In genomic region chr3:167380004-167380689, GRCh38 we compare ENCODE assay signal across 8 cellular contexts. TPM values are rescaled to one million over a fixed set of nuclear protein-coding genes. Genes with fewer than 3 reads are reported as not detected.
A peak's percentile ranks its signal among the peaks of the same experiment; 100 is the strongest.
DNase-seq lines count a peak whose midpoint lies in the region; ATAC-seq, FAIRE-seq and TF ChIP-seq lines count a peak whose summit lies in the region.

TSS of gene ZBBX (minus strand) at chr3:167380297. CDS start at chr3:167372901, 7,396 bp downstream.

- H3K4me2 ChIP-seq in GM23248 (ENCODE audit: unreplicated experiment) (peak within 1 kb of the TSS; percentile 93), Karpas-422 (ENCODE audit: low read depth, low read length, poor library complexity, severe bottlenecking) (peak within 1 kb of the TSS; percentile 59)

- H3K4me1 ChIP-seq in GM23248 (ENCODE audit: insufficient read depth) (no peaks in the 10 kb centered on the region), Karpas-422 (ENCODE audit: low read length) (no peaks in the 10 kb centered on the region)

- H3K9ac ChIP-seq in GM23248 (no peak within 1 kb of the TSS), Karpas-422 (ENCODE audit: low read length) (peak within 1 kb of the TSS; percentile 37; the same call in 1 of the 2 replicates)

- WGBS in GM23248 (ENCODE audit: low coverage in 1 of 2, low lambda C conversion rate in 2 of 2, missing lambda C conversion rate in 2 of 2), 2 experiments = 2% methylated on average over 24 to 28 of the region's 28 CpGs

- H3K9me3 Mint-ChIP-seq in activated T-helper 1 cell treated with anti-CD3 and anti-CD28 coated beads, Interleukin-12 subunit alpha, Interleukin-12 subunit beta, Interleukin-2, Interleukin-4 antibody, amounts not matched to agents 30 ng/mL and 10 ng/mL and 1 ng/mL, durations not matched to agents 14 hours and 24 hours and 36 hours = no peaks in the 10 kb centered on the region
- no peaks in the 10 kb centered on the region for H3K9me3 Mint-ChIP-seq in nephron

- ATAC-seq in stimulated activated naive CD8-positive, alpha-beta T cell treated with anti-CD3 and anti-CD28 coated beads, Interleukin-15, Interleukin-2, amounts not matched to agents 100 U/mL and 50 U/mL, for 24 hours = peak; percentile 91

- no peaks in the 10 kb centered on the region for H3F3A ChIP-seq in GM23248 (ENCODE audit: insufficient read depth)

- H3K79me2 ChIP-seq in GM23248 (ENCODE audit: insufficient read depth) = no peaks in the 10 kb centered on the region
- H3K79me2 ChIP-seq in Karpas-422 (ENCODE audit: low read length) = no peaks in the 10 kb centered on the region

- H2AFZ ChIP-seq in GM23248 (peak within 1 kb of the TSS; percentile 79), Karpas-422 (ENCODE audit: low read length) (no peak within 1 kb of the TSS)

- DNase-seq in DMS53 treated with DMSO at 0.1 percent for 48 hours (lab: John Stamatoyannopoulos, UW; ENCODE audit: unreplicated experiment) (peak; percentile 79), GM23248 (peak; percentile 85), Karpas-422 (peak; percentile 92), RCC 7860 (ENCODE audit: low spot score) (peak; percentile 63), fibroblast of the aortic adventitia (ENCODE audit: low read depth) (peak; percentile 68)
- peak; percentile 81 for DNase-seq in activated T-helper 1 cell treated with anti-CD3 and anti-CD28 coated beads, Interleukin-12 subunit alpha, Interleukin-12 subunit beta, Interleukin-2, Interleukin-4 antibody, amounts not matched to agents 30 ng/mL and 10 ng/mL and 1 ng/mL, durations not matched to agents 14 hours and 24 hours and 36 hours (ENCODE audit: low spot score)
- peak; percentile 86 for DNase-seq in stimulated activated naive CD8-positive, alpha-beta T cell treated with anti-CD3 and anti-CD28 coated beads, Interleukin-15, Interleukin-2, amounts not matched to agents 100 U/mL and 50 U/mL, for 24 hours

- peak; percentile 33 for FAIRE-seq in RCC 7860 (lab: Jason Lieb, UNC)

- no peaks in the 10 kb centered on the region for H3K36me3 Mint-ChIP-seq in activated T-helper 1 cell treated with anti-CD3 and anti-CD28 coated beads, Interleukin-12 subunit alpha, Interleukin-12 subunit beta, Interleukin-2, Interleukin-4 antibody, amounts not matched to agents 30 ng/mL and 10 ng/mL and 1 ng/mL, durations not matched to agents 14 hours and 24 hours and 36 hours (ENCODE audit: low read depth)
- H3K36me3 Mint-ChIP-seq in nephron (ENCODE audit: low read depth) = no peaks in the 10 kb centered on the region

- H3K9me2 ChIP-seq in GM23248 (ENCODE audit: insufficient read depth) = no peaks in the 10 kb centered on the region
- no peaks in the 10 kb centered on the region for H3K9me2 ChIP-seq in Karpas-422 (replicated peaks; ENCODE audit: insufficient read depth, low read length)

- H4K20me1 ChIP-seq in GM23248 (ENCODE audit: insufficient read depth) = no peaks in the 10 kb centered on the region
- no peaks in the 10 kb centered on the region for H4K20me1 ChIP-seq in Karpas-422 (ENCODE audit: insufficient read depth, low read depth, low read length)

- no peak within 1 kb of the TSS for H3K27ac Mint-ChIP-seq in activated T-helper 1 cell treated with anti-CD3 and anti-CD28 coated beads, Interleukin-12 subunit alpha, Interleukin-12 subunit beta, Interleukin-2, Interleukin-4 antibody, amounts not matched to agents 30 ng/mL and 10 ng/mL and 1 ng/mL, durations not matched to agents 14 hours and 24 hours and 36 hours
- H3K27ac Mint-ChIP-seq in nephron = peak within 1 kb of the TSS in 2 of 3 experiments; percentile 7 to 27

- in situ Hi-C loops in GM23248 (cut with MboI) = no loop called here

- H3K4me3 ChIP-seq in GM23248 (peak within 1 kb of the TSS; percentile 78), Karpas-422 (ENCODE audit: low read length) (peak within 1 kb of the TSS; percentile 65), fibroblast of the aortic adventitia (ENCODE audit: low read depth, low read length) (peak within 1 kb of the TSS; percentile 64)

- H3K27me3 Mint-ChIP-seq in activated T-helper 1 cell treated with anti-CD3 and anti-CD28 coated beads, Interleukin-12 subunit alpha, Interleukin-12 subunit beta, Interleukin-2, Interleukin-4 antibody, amounts not matched to agents 30 ng/mL and 10 ng/mL and 1 ng/mL, durations not matched to agents 14 hours and 24 hours and 36 hours (ENCODE audit: insufficient read depth) = peaks cover 4% of the 10 kb centered on the region
- H3K27me3 Mint-ChIP-seq in nephron (ENCODE audit: low read depth) = no peaks in the 10 kb centered on the region

- H3K36me3 ChIP-seq in GM23248 (ENCODE audit: low read depth) (no peaks in the 10 kb centered on the region), Karpas-422 (ENCODE audit: insufficient read depth, low read length) (no peaks in the 10 kb centered on the region)

- H3K27me3 ChIP-seq in GM23248 (replicated peaks; ENCODE audit: insufficient read depth) (no peaks in the 10 kb centered on the region), Karpas-422 (ENCODE audit: low read length) (no peaks in the 10 kb centered on the region)

- TF ChIP-seq CTCF in fibroblast of the aortic adventitia (IDR thresholded peaks at IDR 0.05; ENCODE audit: insufficient read depth, low read length) (peak; percentile 91), nephron (IDR thresholded peaks at IDR 0.05; ENCODE audit: unreplicated experiment in 3 of 3) (peak; percentile 88 to 96 (median 88))

- H3K9me3 ChIP-seq in GM23248 (ENCODE audit: low read depth) (no peaks in the 10 kb centered on the region), Karpas-422 (ENCODE audit: low read length) (no peaks in the 10 kb centered on the region)

- peaks cover 9% of the 10 kb centered on the region for H3K4me1 Mint-ChIP-seq in activated T-helper 1 cell treated with anti-CD3 and anti-CD28 coated beads, Interleukin-12 subunit alpha, Interleukin-12 subunit beta, Interleukin-2, Interleukin-4 antibody, amounts not matched to agents 30 ng/mL and 10 ng/mL and 1 ng/mL, durations not matched to agents 14 hours and 24 hours and 36 hours (ENCODE audit: low read depth)
- peaks cover 18% of the 10 kb centered on the region for H3K4me1 Mint-ChIP-seq in nephron

- H3K4me3 Mint-ChIP-seq in activated T-helper 1 cell treated with anti-CD3 and anti-CD28 coated beads, Interleukin-12 subunit alpha, Interleukin-12 subunit beta, Interleukin-2, Interleukin-4 antibody, amounts not matched to agents 30 ng/mL and 10 ng/mL and 1 ng/mL, durations not matched to agents 14 hours and 24 hours and 36 hours = peak within 1 kb of the TSS; percentile 74
- H3K4me3 Mint-ChIP-seq in nephron = peak within 1 kb of the TSS; percentile 87 to 94 (median 88)

- H3K27ac ChIP-seq in GM23248 (no peak within 1 kb of the TSS), Karpas-422 (ENCODE audit: low read length) (no peak within 1 kb of the TSS)

- intact Hi-C loops in activated T-helper 1 cell treated with anti-CD3 and anti-CD28 coated beads, Interleukin-12 subunit alpha, Interleukin-12 subunit beta, Interleukin-2, Interleukin-4 antibody, amounts not matched to agents 30 ng/mL and 10 ng/mL and 1 ng/mL, durations not matched to agents 14 hours and 24 hours and 36 hours (cut with micrococcal nuclease) = loop anchor here (1.0 to 2.0 kb wide), 3 partner anchors 304 to 502 kb away; partner anchors contain the start of genes PDCD10 and SERPINI1

RNA-seq across cellular contexts. Expression of gene ZBBX, which starts in this region (rescaled TPM):
- not detected in 2 replicates for total RNA-seq in GM23248 (2014; rRNA removed; shearing (Covaris generic))
- polyA plus RNA-seq in GM23248 (2016; fragmentation: Nextera tagmentation; extraction: Ambion mirVana) = not detected in 2 replicates
- not detected in 2 replicates for total RNA-seq in Karpas-422 (2014; rRNA removed; shearing (Covaris generic); ENCODE audit: low replicate concordance)
- total RNA-seq in activated T-helper 1 cell treated with anti-CD3 and anti-CD28 coated beads, Interleukin-12 subunit alpha, Interleukin-12 subunit beta, Interleukin-2, Interleukin-4 antibody, amounts not matched to agents 30 ng/mL and 10 ng/mL and 1 ng/mL, durations not matched to agents 14 hours and 24 hours and 36 hours = not detected in 2 replicates
- total RNA-seq in fibroblast of the aortic adventitia (ENCODE audit: low replicate concordance) = 0.16 TPM in 1 of 2 replicates, not detected in the other

Comparison
In these comparisons a context has a peak if more than half of its experiments do, and no peak if none do; other contexts are left out.
1. Peak in DNase-seq, H3K4me3 ChIP-seq and H3K4me2 ChIP-seq in GM23248; RNA of the gene not detected or under 1 TPM.
2. Peak in DNase-seq, H3K4me3 ChIP-seq, H3K9ac ChIP-seq and H3K4me2 ChIP-seq in Karpas-422; RNA of the gene not detected or under 1 TPM.
3. Peak in DNase-seq in activated T-helper 1 cell treated with anti-CD3 and anti-CD28 coated beads, Interleukin-12 subunit alpha, Interleukin-12 subunit beta, Interleukin-2, Interleukin-4 antibody, amounts not matched to agents 30 ng/mL and 10 ng/mL and 1 ng/mL, durations not matched to agents 14 hours and 24 hours and 36 hours; RNA of the gene not detected or under 1 TPM.
4. Peak in DNase-seq and H3K4me3 ChIP-seq in fibroblast of the aortic adventitia; RNA of the gene not detected or under 1 TPM.